ENCODE assay signal across 22 cellular contexts in genomic region chr3:13571831-13572750, GRCh38. TPM values are rescaled to one million over a fixed set of nuclear protein-coding genes. Genes with fewer than 3 reads are reported as not detected.
"Had no signal": no experiment of that assay in that cellular context is flagged by ENCODE, and none has a peak within 500 bp of the region (broad histone marks: within the 10 kb centered on the region; RNA-seq: fewer than 3 reads in every experiment).

No MANE protein-coding gene starts in this region.

- H3K27me3 ChIP-seq: heart left ventricle, right lobe of liver, testis, tibial nerve, upper lobe of right lung had no signal

- ATAC-seq: heart left ventricle; left colon; left ventricle myocardium superior; naive thymus-derived CD4-positive, alpha-beta T cell; psoas muscle; right lobe of liver; stimulated activated effector memory CD8-positive, alpha-beta T cell treated with anti-CD3 and anti-CD28 coated beads, Interleukin-12 subunit alpha, Interleukin-12 subunit beta, amount 100 ng/mL, for 72 hours; stimulated activated naive CD8-positive, alpha-beta T cell treated with anti-CD3 and anti-CD28 coated beads, Interleukin-15, Interleukin-2, amounts not matched to agents 100 U/mL and 50 U/mL, for 24 hours; upper lobe of right lung had no signal

- H2AFZ ChIP-seq: parathyroid adenoma had no signal

- H3K36me3 ChIP-seq: right lobe of liver, upper lobe of right lung had no signal

- H3K36me3 Mint-ChIP-seq: naive thymus-derived CD4-positive, alpha-beta T cell had no signal

- H3K4me1 ChIP-seq: parathyroid adenoma, psoas muscle, right lobe of liver, upper lobe of right lung had no signal

- H3K9ac ChIP-seq: parathyroid adenoma had no signal

- DNase-seq: effector CD4-positive, alpha-beta T cell; heart left ventricle; hippocampal formation; left colon; left ventricle myocardium superior; mesendoderm; naive thymus-derived CD4-positive, alpha-beta T cell; nephron progenitor cell; retina; right lobe of liver; stimulated activated CD4-positive, alpha-beta T cell treated with anti-CD3 and anti-CD28 coated beads, Interleukin-4, amount 100 ng/mL, for 1 hour; stimulated activated CD8-positive, alpha-beta memory T cell treated with anti-CD3 and anti-CD28 coated beads, Interleukin-4, amount 100 ng/mL, for 48 hours; stimulated activated naive CD8-positive, alpha-beta T cell treated with anti-CD3 and anti-CD28 coated beads, Interleukin-15, Interleukin-2, amounts not matched to agents 100 U/mL and 50 U/mL, for 24 hours; testis; upper lobe of right lung had no signal

- H3K4me1 Mint-ChIP-seq: naive thymus-derived CD4-positive, alpha-beta T cell had no signal

- H3K27ac Mint-ChIP-seq: endodermal cell; naive thymus-derived CD4-positive, alpha-beta T cell; nephron progenitor cell; stimulated activated effector memory CD8-positive, alpha-beta T cell treated with anti-CD3 and anti-CD28 coated beads, Interleukin-12 subunit alpha, Interleukin-12 subunit beta, amount 100 ng/mL, for 72 hours had no signal

- H3K4me3 ChIP-seq: coronary artery, heart left ventricle, lung, psoas muscle, right lobe of liver, testis, tibial nerve, upper lobe of right lung had no signal

- H3K9me3 ChIP-seq: heart left ventricle, psoas muscle, right lobe of liver, testis, tibial nerve, upper lobe of right lung had no signal

- H3K27ac ChIP-seq: heart left ventricle, parathyroid adenoma, psoas muscle, right lobe of liver, testis, upper lobe of right lung had no signal

- H3K9me3 Mint-ChIP-seq: endodermal cell; nephron progenitor cell; stimulated activated effector memory CD8-positive, alpha-beta T cell treated with anti-CD3 and anti-CD28 coated beads, Interleukin-12 subunit alpha, Interleukin-12 subunit beta, amount 100 ng/mL, for 72 hours had no signal

- H3K4me3 Mint-ChIP-seq: endodermal cell; naive thymus-derived CD4-positive, alpha-beta T cell; nephron progenitor cell; stimulated activated effector memory CD8-positive, alpha-beta T cell treated with anti-CD3 and anti-CD28 coated beads, Interleukin-12 subunit alpha, Interleukin-12 subunit beta, amount 100 ng/mL, for 72 hours had no signal

- H3K79me2 ChIP-seq: parathyroid adenoma had no signal

RNA-seq across cellular contexts. Expression of gene FBLN2, which starts 23.2 kb away (rescaled TPM):
- polyA plus RNA-seq: naive thymus-derived CD4-positive, alpha-beta T cell had no signal
